Comparison of ENCODE assay signal across 8 cellular contexts in genomic region chr3:52056521-52056967, GRCh38.
DNase-seq lines count a peak whose midpoint lies in the region; ATAC-seq and TF ChIP-seq lines count a peak whose summit lies in the region.

Gene DUSP7 (minus strand): TSS chr3:52056571. CDS start chr3:52056366, 205 bp downstream.

- ATAC-seq in HG03108 (IDR thresholded peaks at IDR 0.05; ENCODE audit: unreplicated experiment) = peak; percentile 21

- no peak for TF ChIP-seq POLR2A in erythroblast (IDR thresholded peaks at IDR 0.05; ENCODE audit: low read length)

- H3K27me3 ChIP-seq in NT2/D1 (ENCODE audit: insufficient read depth, insufficient read length) (peaks cover 27% of the 10 kb centered on the region), muscle layer of colon (ENCODE audit: control insufficient read depth in 1 of 2, insufficient read depth in 2 of 2, low read length in 2 of 2) (no peaks in the 10 kb centered on the region)

- H3K9me3 ChIP-seq in NT2/D1 (ENCODE audit: insufficient read depth, low read length) (no peaks in the 10 kb centered on the region), muscle layer of colon (ENCODE audit: low read length) (no peaks in the 10 kb centered on the region)

- H3K9ac ChIP-seq in NT2/D1 (ENCODE audit: insufficient read length, low read depth) (peak within 1 kb of the TSS; percentile 96), muscle layer of colon (ENCODE audit: low read length) (peak within 1 kb of the TSS; percentile 72)

- DNase-seq in NCI-H524 (lab: John Stamatoyannopoulos, UW) = peak; percentile 15 to 72
- DNase-seq in NCI-H524 treated with DMSO at 0.1 percent for 48 hours (lab: John Stamatoyannopoulos, UW) = no peak
- DNase-seq in NT2/D1 (ENCODE audit: low read depth, low spot score) = no peak
- peak; percentile 59 for DNase-seq in activated T-cell treated with anti-CD3 and anti-CD28 coated beads for 4 hours
- DNase-seq in erythroblast (lab: John Stamatoyannopoulos, UW) = peak; percentile 78 to 82
- DNase-seq in stimulated activated CD8-positive, alpha-beta memory T cell treated with anti-CD3 and anti-CD28 coated beads, Interleukin-7, amount 100 ng/mL, for 24 hours (ENCODE audit: low read depth) = peak; percentile 37

- H3K4me1 ChIP-seq in NT2/D1 (ENCODE audit: insufficient read depth, insufficient read length) (peaks cover 16% of the 10 kb centered on the region), muscle layer of colon (ENCODE audit: insufficient read depth, low read length) (peaks cover 36% of the 10 kb centered on the region)

- H3K36me3 ChIP-seq in NT2/D1 (ENCODE audit: insufficient read depth, insufficient read length, low read length) (peaks cover 32% of the 10 kb centered on the region), muscle layer of colon (ENCODE audit: insufficient read depth, low read length) (peaks cover 15% of the 10 kb centered on the region)

- peak within 1 kb of the TSS; percentile 89 for H3K27ac ChIP-seq in muscle layer of colon (ENCODE audit: low read depth, low read length)

- peak within 1 kb of the TSS; percentile 89 for H3K4me3 ChIP-seq in NT2/D1 (ENCODE audit: insufficient read length, low read depth)
- peak within 1 kb of the TSS; percentile 91 to 96 for H3K4me3 ChIP-seq in muscle layer of colon (ENCODE audit: low read depth in 1 of 2, low read length in 2 of 2)

Comparison
In these comparisons a context has a peak if more than half of its experiments do, and no peak if none do; other contexts are left out.
1. DNase-seq: peak in NCI-H524 (2 of 2), activated T-cell treated with anti-CD3 and anti-CD28 coated beads for 4 hours (single experiment), erythroblast (2 of 2) and stimulated activated CD8-positive, alpha-beta memory T cell treated with anti-CD3 and anti-CD28 coated beads, Interleukin-7, amount 100 ng/mL, for 24 hours (single experiment); none in NCI-H524 treated with DMSO at 0.1 percent for 48 hours (single experiment) and NT2/D1 (single experiment).